21 cellular contexts compared by ENCODE assay signal in the genomic region with DNA sequence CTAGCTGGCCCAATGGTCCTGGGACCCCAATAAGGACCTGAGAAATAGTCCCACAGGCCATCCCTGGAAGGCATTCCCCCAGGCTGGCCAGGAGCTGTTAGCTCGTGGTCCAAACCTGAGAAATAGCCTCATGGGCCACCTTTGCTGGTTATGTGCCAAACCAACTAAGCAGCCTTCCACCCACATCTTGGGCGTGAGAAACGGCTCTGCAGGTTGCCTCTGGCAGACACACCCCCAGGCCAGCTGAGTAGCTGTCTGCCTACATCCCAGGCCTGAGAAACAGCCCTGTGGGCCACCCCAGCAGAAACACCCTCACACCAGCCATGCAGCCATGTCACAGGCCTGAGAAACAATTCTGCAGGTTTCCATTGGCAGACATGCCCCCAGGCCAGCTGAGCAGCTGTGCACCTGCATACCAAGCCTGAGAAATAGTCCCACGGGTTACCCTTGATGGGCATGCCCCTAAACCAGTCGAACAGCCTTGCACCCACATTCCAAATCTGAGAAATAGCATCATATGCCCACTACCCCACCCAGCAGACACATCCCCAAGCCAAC.
"Had no signal": no experiment of that assay in that cellular context is flagged by ENCODE, and none has a peak within 500 bp of the region (broad histone marks: within the 10 kb centered on the region; RNA-seq: fewer than 3 reads in every experiment).

No MANE protein-coding gene starts in this region.

- H3K27me3 ChIP-seq: dorsolateral prefrontal cortex, esophagus muscularis mucosa, gastrocnemius medialis, heart right ventricle, neural progenitor cell, right lobe of liver, spleen, tibial artery had no signal

- H3K4me3 ChIP-seq: dorsolateral prefrontal cortex, esophagus muscularis mucosa, gastrocnemius medialis, heart right ventricle, neural progenitor cell, psoas muscle, right lobe of liver, spleen, tibial artery had no signal

- H3K4me1 ChIP-seq: gastrocnemius medialis, heart right ventricle, neural progenitor cell, parathyroid adenoma, psoas muscle, right lobe of liver, spleen, tibial artery had no signal

- H3K36me3 ChIP-seq: esophagus muscularis mucosa, gastrocnemius medialis, heart right ventricle, neural progenitor cell, right lobe of liver, spleen, tibial artery had no signal

- H3K9me3 ChIP-seq: gastrocnemius medialis, psoas muscle, right lobe of liver had no signal

- DNase-seq: cortex of kidney; dorsolateral prefrontal cortex; effector CD8-positive, alpha-beta T cell; gastrocnemius medialis; heart right ventricle; hypothalamus; midbrain; psoas muscle; retina; right lobe of liver; stimulated activated CD4-positive, alpha-beta T cell treated with anti-CD3 and anti-CD28 coated beads, Interleukin-15, amount 100 ng/mL, for 24 hours; stimulated activated CD4-positive, alpha-beta T cell treated with anti-CD3 and anti-CD28 coated beads, Interleukin-1b, Interleukin-23, amount 100 ng/mL, for 48 hours; stimulated activated CD4-positive, alpha-beta T cell treated with anti-CD3 and anti-CD28 coated beads, Interleukin-4, amount 100 ng/mL, for 24 hours; tibial artery had no signal

- H3K27ac ChIP-seq: dorsolateral prefrontal cortex, esophagus muscularis mucosa, gastrocnemius medialis, heart right ventricle, neural progenitor cell, parathyroid adenoma, psoas muscle, right lobe of liver, spleen, tibial artery had no signal

- ATAC-seq: gastrocnemius medialis; heart right ventricle; left lobe of liver; natural killer cell treated with Interleukin-12 subunit alpha and Interleukin-12 subunit beta and Interleukin-15 and Interleukin-18, amount 100 ng/mL, for 72 hours; psoas muscle; right lobe of liver; stimulated activated memory B cell treated with anti-CD40 and anti-IgM and Interleukin-4, amounts not matched to agents 10 μg/mL and 1 μg/mL and 100 μg/mL, for 72 hours had no signal
